1 cellular context compared by ENCODE assay signal in genomic region chr2:85564144-85564563, GRCh38.
TF ChIP-seq lines count a peak whose summit lies in the region.

No MANE protein-coding gene starts in this region.

TF ChIP-seq in K562, 482 proteins besides CTCF, POLR2A, EP300 and RAD21 (continued from another document):
- TF ChIP-seq, protein P1, sequence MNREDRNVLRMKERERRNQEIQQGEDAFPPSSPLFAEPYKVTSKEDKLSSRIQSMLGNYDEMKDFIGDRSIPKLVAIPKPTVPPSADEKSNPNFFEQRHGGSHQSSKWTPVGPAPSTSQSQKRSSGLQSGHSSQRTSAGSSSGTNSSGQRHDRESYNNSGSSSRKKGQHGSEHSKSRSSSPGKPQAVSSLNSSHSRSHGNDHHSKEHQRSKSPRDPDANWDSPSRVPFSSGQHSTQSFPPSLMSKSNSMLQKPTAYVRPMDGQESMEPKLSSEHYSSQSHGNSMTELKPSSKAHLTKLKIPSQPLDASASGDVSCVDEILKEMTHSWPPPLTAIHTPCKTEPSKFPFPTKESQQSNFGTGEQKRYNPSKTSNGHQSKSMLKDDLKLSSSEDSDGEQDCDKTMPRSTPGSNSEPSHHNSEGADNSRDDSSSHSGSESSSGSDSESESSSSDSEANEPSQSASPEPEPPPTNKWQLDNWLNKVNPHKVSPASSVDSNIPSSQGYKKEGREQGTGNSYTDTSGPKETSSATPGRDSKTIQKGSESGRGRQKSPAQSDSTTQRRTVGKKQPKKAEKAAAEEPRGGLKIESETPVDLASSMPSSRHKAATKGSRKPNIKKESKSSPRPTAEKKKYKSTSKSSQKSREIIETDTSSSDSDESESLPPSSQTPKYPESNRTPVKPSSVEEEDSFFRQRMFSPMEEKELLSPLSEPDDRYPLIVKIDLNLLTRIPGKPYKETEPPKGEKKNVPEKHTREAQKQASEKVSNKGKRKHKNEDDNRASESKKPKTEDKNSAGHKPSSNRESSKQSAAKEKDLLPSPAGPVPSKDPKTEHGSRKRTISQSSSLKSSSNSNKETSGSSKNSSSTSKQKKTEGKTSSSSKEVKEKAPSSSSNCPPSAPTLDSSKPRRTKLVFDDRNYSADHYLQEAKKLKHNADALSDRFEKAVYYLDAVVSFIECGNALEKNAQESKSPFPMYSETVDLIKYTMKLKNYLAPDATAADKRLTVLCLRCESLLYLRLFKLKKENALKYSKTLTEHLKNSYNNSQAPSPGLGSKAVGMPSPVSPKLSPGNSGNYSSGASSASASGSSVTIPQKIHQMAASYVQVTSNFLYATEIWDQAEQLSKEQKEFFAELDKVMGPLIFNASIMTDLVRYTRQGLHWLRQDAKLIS (CRISPR knock-in tag; IDR thresholded peaks at IDR 0.05): no peak
- 0 out of 2 replicates have a peak, but pooled peaks have one; percentile 68 for TF ChIP-seq NFRKB (IDR thresholded peaks at IDR 0.05; ENCODE audit: low read depth)
- no peak for TF ChIP-seq MAFF (IDR thresholded peaks at IDR 0.05; ENCODE audit: low read length)
- TF ChIP-seq HMGN3 (IDR thresholded peaks at IDR 0.05; ENCODE audit: borderline replicate concordance, extremely low read depth, insufficient read length, low read depth, low read length): no peak
- no peak for TF ChIP-seq BDP1 (IDR thresholded peaks at IDR 0.05; ENCODE audit: insufficient read depth, insufficient read length)
- TF ChIP-seq SMARCA4 (IDR thresholded peaks at IDR 0.05): peak; percentile 59; the same call in 1 of the 2 replicates
- no peak for TF ChIP-seq ZNF449 (CRISPR knock-in tag; IDR thresholded peaks at IDR 0.05)
- no peak for TF ChIP-seq WHSC1 (IDR thresholded peaks at IDR 0.05; ENCODE audit: low read length)
- TF ChIP-seq PRMT5 (CRISPR knock-in tag; IDR thresholded peaks at IDR 0.05): no peak
- no peak for TF ChIP-seq ZNF408 (CRISPR knock-in tag; IDR thresholded peaks at IDR 0.05; ENCODE audit: low read depth)
- no peak for TF ChIP-seq KAT8 (IDR thresholded peaks at IDR 0.05; ENCODE audit: low read depth)
- peak; percentile 36; the same call in 1 of the 2 replicates for TF ChIP-seq DPF2 (IDR thresholded peaks at IDR 0.05)
- TF ChIP-seq, protein P2, sequence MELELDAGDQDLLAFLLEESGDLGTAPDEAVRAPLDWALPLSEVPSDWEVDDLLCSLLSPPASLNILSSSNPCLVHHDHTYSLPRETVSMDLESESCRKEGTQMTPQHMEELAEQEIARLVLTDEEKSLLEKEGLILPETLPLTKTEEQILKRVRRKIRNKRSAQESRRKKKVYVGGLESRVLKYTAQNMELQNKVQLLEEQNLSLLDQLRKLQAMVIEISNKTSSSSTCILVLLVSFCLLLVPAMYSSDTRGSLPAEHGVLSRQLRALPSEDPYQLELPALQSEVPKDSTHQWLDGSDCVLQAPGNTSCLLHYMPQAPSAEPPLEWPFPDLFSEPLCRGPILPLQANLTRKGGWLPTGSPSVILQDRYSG (tag; conservative IDR thresholded peaks at IDR 0.05; ENCODE audit: low read depth): no peak
- no peak for TF ChIP-seq USF1 (CRISPR knock-in tag; IDR thresholded peaks at IDR 0.05)
- no peak for TF ChIP-seq CTBP1 (IDR thresholded peaks at IDR 0.05; ENCODE audit: borderline replicate concordance)
- no peak for TF ChIP-seq CBX1 (IDR thresholded peaks at IDR 0.05; ENCODE audit: low read depth)
- TF ChIP-seq ZBTB7A (IDR thresholded peaks at IDR 0.05; ENCODE audit: borderline replicate concordance, control insufficient read depth, low read depth, low read length): no peak
- TF ChIP-seq ZNF134 (CRISPR knock-in tag; conservative IDR thresholded peaks at IDR 0.05): no peak
- no peak for TF ChIP-seq PHF20 (IDR thresholded peaks at IDR 0.05; ENCODE audit: partially characterized antibody)
- no peak for TF ChIP-seq RBBP5 (IDR thresholded peaks at IDR 0.05; ENCODE audit: borderline replicate concordance, insufficient read depth, low read length, poor library complexity, severe bottlenecking)
- no peak for TF ChIP-seq ZNF79 (CRISPR knock-in tag; IDR thresholded peaks at IDR 0.05; ENCODE audit: low read depth)
- TF ChIP-seq, protein P3, sequence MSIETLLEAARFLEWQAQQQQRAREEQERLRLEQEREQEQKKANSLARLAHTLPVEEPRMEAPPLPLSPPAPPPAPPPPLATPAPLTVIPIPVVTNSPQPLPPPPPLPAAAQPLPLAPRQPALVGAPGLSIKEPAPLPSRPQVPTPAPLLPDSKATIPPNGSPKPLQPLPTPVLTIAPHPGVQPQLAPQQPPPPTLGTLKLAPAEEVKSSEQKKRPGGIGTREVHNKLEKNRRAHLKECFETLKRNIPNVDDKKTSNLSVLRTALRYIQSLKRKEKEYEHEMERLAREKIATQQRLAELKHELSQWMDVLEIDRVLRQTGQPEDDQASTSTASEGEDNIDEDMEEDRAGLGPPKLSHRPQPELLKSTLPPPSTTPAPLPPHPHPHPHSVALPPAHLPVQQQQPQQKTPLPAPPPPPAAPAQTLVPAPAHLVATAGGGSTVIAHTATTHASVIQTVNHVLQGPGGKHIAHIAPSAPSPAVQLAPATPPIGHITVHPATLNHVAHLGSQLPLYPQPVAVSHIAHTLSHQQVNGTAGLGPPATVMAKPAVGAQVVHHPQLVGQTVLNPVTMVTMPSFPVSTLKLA (conservative IDR thresholded peaks at IDR 0.05): no peak
- TF ChIP-seq, protein P4, sequence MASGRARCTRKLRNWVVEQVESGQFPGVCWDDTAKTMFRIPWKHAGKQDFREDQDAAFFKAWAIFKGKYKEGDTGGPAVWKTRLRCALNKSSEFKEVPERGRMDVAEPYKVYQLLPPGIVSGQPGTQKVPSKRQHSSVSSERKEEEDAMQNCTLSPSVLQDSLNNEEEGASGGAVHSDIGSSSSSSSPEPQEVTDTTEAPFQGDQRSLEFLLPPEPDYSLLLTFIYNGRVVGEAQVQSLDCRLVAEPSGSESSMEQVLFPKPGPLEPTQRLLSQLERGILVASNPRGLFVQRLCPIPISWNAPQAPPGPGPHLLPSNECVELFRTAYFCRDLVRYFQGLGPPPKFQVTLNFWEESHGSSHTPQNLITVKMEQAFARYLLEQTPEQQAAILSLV (tag; IDR thresholded peaks at IDR 0.05): peak; percentile 61; the same call in 1 of the 2 replicates
- TF ChIP-seq BRCA1 (IDR thresholded peaks at IDR 0.05): no peak
- TF ChIP-seq BRCA1 (CRISPR knock-in tag; IDR thresholded peaks at IDR 0.05): no peak
- TF ChIP-seq ZNF133 (CRISPR knock-in tag; IDR thresholded peaks at IDR 0.05): no peak
- peak; percentile 85 for TF ChIP-seq ZNF263 (CRISPR knock-in tag; IDR thresholded peaks at IDR 0.05; ENCODE audit: borderline replicate concordance)
